ENCODE assay signal across 20 cellular contexts in genomic region chr11:32858731-32859130, GRCh38. TPM values are rescaled to one million over a fixed set of nuclear protein-coding genes. Genes with fewer than 3 reads are reported as not detected.
DNase-seq lines count a peak whose midpoint lies in the region; ATAC-seq and TF ChIP-seq lines count a peak whose summit lies in the region.
"Had no signal": no experiment of that assay in that cellular context is flagged by ENCODE, and none has a peak within 500 bp of the region (broad histone marks: within the 10 kb centered on the region; RNA-seq: fewer than 3 reads in every experiment).

No MANE protein-coding gene starts in this region.

- TF ChIP-seq CTCF in KMS-11 (conservative IDR thresholded peaks at IDR 0.05; ENCODE audit: low read depth, low read length): 0 out of 2 replicates have a peak, but pooled peaks have one; percentile 29
- TF ChIP-seq CTCF in brain microvascular endothelial cell (IDR thresholded peaks at IDR 0.05; ENCODE audit: low read depth, low read length, missing control alignments): peak; percentile 15
- peak; percentile 23 for TF ChIP-seq CTCF in progenitor cell of endocrine pancreas (IDR thresholded peaks at IDR 0.05; ENCODE audit: unreplicated experiment)

- in situ Hi-C loops in brain microvascular endothelial cell (cut with HindIII; ENCODE audit: low pct_ligation_motif_present, low sequenced_read_pairs): no loop called here

- H3K27ac Mint-ChIP-seq in progenitor cell of endocrine pancreas: no peak overlapping the region
- H3K27ac Mint-ChIP-seq: activated CD4-positive, alpha-beta T cell treated with anti-CD3 and anti-CD28 coated beads for 36 hours; activated T-helper 2 cell treated with anti-CD3 and anti-CD28 coated beads, Interferon-gamma antibody, Interleukin-2, Interleukin-4, amounts not matched to agents 10 μg/mL and 5 μg/mL and 100 μg/mL, durations not matched to agents 14 hours and 24 hours and 36 hours had no signal

- H3K79me2 ChIP-seq in KMS-11 (ENCODE audit: insufficient read depth, low read depth): no peaks in the 10 kb centered on the region

- H3K36me3 Mint-ChIP-seq in progenitor cell of endocrine pancreas (ENCODE audit: insufficient read depth): no peaks in the 10 kb centered on the region

- H3K4me1 Mint-ChIP-seq in progenitor cell of endocrine pancreas (ENCODE audit: low read depth): no peaks in the 10 kb centered on the region
- H3K4me1 Mint-ChIP-seq: activated CD4-positive, alpha-beta T cell treated with anti-CD3 and anti-CD28 coated beads for 36 hours had no signal

- no peaks in the 10 kb centered on the region for H3K9me3 Mint-ChIP-seq in progenitor cell of endocrine pancreas (ENCODE audit: low read depth)
- H3K9me3 Mint-ChIP-seq: activated T-helper 2 cell treated with anti-CD3 and anti-CD28 coated beads, Interferon-gamma antibody, Interleukin-2, Interleukin-4, amounts not matched to agents 10 μg/mL and 5 μg/mL and 100 μg/mL, durations not matched to agents 14 hours and 24 hours and 36 hours had no signal

- H3K4me1 ChIP-seq in KMS-11 (ENCODE audit: low read depth, poor library complexity, severe bottlenecking): no peaks in the 10 kb centered on the region
- H3K4me1 ChIP-seq: esophagus muscularis mucosa had no signal

- H2AFZ ChIP-seq in KMS-11 (ENCODE audit: low read depth): no peak overlapping the region
- H2AFZ ChIP-seq: GM23248 had no signal

- peak; percentile 8 for DNase-seq in DMS53 (lab: John Stamatoyannopoulos, UW)
- DNase-seq in DMS53 treated with DMSO at 0.1 percent for 48 hours (lab: John Stamatoyannopoulos, UW; ENCODE audit: unreplicated experiment): no peak
- no peak for DNase-seq in brain microvascular endothelial cell
- no peak for DNase-seq in progenitor cell of endocrine pancreas (ENCODE audit: low spot score, unreplicated experiment)
- DNase-seq in Right ventricle myocardium inferior (ENCODE audit: missing footprints): no peak
- no peak for DNase-seq in NOMO-1 treated with dmso at 0.1 percent for 144 hours (lab: John Stamatoyannopoulos, UW; ENCODE audit: unreplicated experiment)
- DNase-seq: 8988T; activated CD4-positive, alpha-beta T cell treated with anti-CD3 and anti-CD28 coated beads for 36 hours; caudate nucleus; GM23248; left colon; NCI-H1694; NCI-H345; stimulated activated CD4-positive, alpha-beta T cell treated with anti-CD3 and anti-CD28 coated beads, Interleukin-12 subunit alpha, Interleukin-12 subunit beta, amount 100 ng/mL, for 4 hours; stimulated activated CD8-positive, alpha-beta memory T cell treated with anti-CD3 and anti-CD28 coated beads, Interleukin-4, amount 100 ng/mL, for 48 hours had no signal

- H3K9ac ChIP-seq in KMS-11: no peak overlapping the region
- H3K9ac ChIP-seq: GM23248 had no signal

- H3K36me3 ChIP-seq in KMS-11 (ENCODE audit: insufficient read depth) (no peaks in the 10 kb centered on the region), brain microvascular endothelial cell (replicated peaks) (no peaks in the 10 kb centered on the region)
- H3K36me3 ChIP-seq: esophagus muscularis mucosa had no signal

- no peak overlapping the region for H3K4me3 ChIP-seq in KMS-11 (IDR thresholded peaks at IDR 0.05; ENCODE audit: insufficient read depth, low read depth, low read length)
- H3K4me3 ChIP-seq in brain microvascular endothelial cell (ENCODE audit: low read depth, low read length): no peak overlapping the region
- H3K4me3 ChIP-seq: esophagus muscularis mucosa, GM23248 had no signal

- intact Hi-C loops in Right ventricle myocardium inferior (cut with DNase I): no loop called here

- H4K20me1 ChIP-seq in KMS-11 (ENCODE audit: insufficient read depth): no peaks in the 10 kb centered on the region

- no peak overlapping the region for H3K4me3 Mint-ChIP-seq in progenitor cell of endocrine pancreas (ENCODE audit: low read depth)
- H3K4me3 Mint-ChIP-seq: activated CD4-positive, alpha-beta T cell treated with anti-CD3 and anti-CD28 coated beads for 36 hours had no signal

- ATAC-seq in Right ventricle myocardium inferior (no peak), HG03025 (IDR thresholded peaks at IDR 0.05; ENCODE audit: low FRiP score, unreplicated experiment) (no peak)
- ATAC-seq: activated CD4-positive, alpha-beta T cell treated with anti-CD3 and anti-CD28 coated beads for 36 hours; HepG2; left colon had no signal

- H3K27me3 ChIP-seq in KMS-11 (ENCODE audit: insufficient read depth, low read depth) (no peaks in the 10 kb centered on the region), brain microvascular endothelial cell (replicated peaks) (no peaks in the 10 kb centered on the region)

- H3K27me3 Mint-ChIP-seq in progenitor cell of endocrine pancreas: peaks cover 2% of the 10 kb centered on the region

- H3K4me2 ChIP-seq in KMS-11: no peak overlapping the region

- H3K27ac ChIP-seq in KMS-11 (no peak overlapping the region), brain microvascular endothelial cell (no peak overlapping the region)
- H3K27ac ChIP-seq: esophagus muscularis mucosa, GM23248 had no signal

RNA-seq across cellular contexts. Expression of gene PRRG4, which starts 29.0 kb away (rescaled TPM):
- total RNA-seq in progenitor cell of endocrine pancreas (0.67 and 0.75 TPM in 2 replicates), Right ventricle myocardium inferior (0.57 TPM)
- total RNA-seq: GM23248 had no signal

RNA-seq across cellular contexts. Expression of gene QSER1, which starts 33.9 kb away (rescaled TPM):
- 38.9 and 48.4 TPM in 2 replicates for total RNA-seq in progenitor cell of endocrine pancreas
- total RNA-seq in Right ventricle myocardium inferior: 14.9 TPM
